Comparison of ENCODE assay signal across 9 cellular contexts in the genomic region with DNA sequence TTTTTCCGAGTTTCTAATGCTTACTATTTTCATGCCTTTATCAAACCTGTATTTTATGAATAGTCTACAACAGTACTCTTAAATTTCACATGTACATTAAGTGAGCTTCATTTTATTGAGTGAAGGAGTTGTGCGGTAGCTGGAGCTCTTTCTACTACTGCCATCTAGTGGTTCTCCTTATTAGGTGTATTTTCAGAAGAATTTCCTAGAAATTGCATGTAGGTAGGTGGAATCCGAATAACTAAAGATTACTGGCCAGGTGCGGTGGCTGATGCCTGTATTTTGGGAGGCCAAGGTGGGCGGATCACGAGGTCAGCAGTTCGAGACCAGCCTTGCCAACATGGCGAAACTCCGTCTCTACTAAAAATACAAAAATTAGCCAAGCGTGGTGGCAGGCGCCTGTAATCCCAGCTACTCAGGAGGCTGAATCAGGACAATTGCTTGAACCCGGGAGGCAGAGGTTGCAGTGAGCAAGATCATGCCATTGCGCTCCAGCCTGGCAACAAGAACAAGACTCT. TPM values are rescaled to one million over a fixed set of nuclear protein-coding genes. Genes with fewer than 3 reads are reported as not detected.
DNase-seq lines count a peak whose midpoint lies in the region; ATAC-seq and TF ChIP-seq lines count a peak whose summit lies in the region.
"Had no signal": no experiment of that assay in that cellular context is flagged by ENCODE, and none has a peak within 500 bp of the region (broad histone marks: within the 10 kb centered on the region; RNA-seq: fewer than 3 reads in every experiment).

No MANE protein-coding gene starts in this region.

- intact Hi-C loops in psoas muscle (cut with DNase I), result loop anchor here (2.0 to 10.0 kb wide), 4 partner anchors 133 to 486 kb away; no protein-coding TSS in a partner anchor

- ATAC-seq in GM18499 (IDR thresholded peaks at IDR 0.05; ENCODE audit: insufficient read depth, unreplicated experiment) (peak; percentile 77), HG03025 (IDR thresholded peaks at IDR 0.05; ENCODE audit: low FRiP score, unreplicated experiment) (peak; percentile 68), psoas muscle (peak in 2 of 4 donors; percentile 49 to 67), omental fat pad (ENCODE audit: low FRiP score) (no peak)

- TF ChIP-seq CTCF in WERI-Rb-1 (IDR thresholded peaks at IDR 0.05; ENCODE audit: low read depth, low read length), result peak; percentile 41
- peak; percentile 77 for TF ChIP-seq CTCF in psoas muscle (IDR thresholded peaks at IDR 0.05)
- no peak for TF ChIP-seq CTCF in omental fat pad (IDR thresholded peaks at IDR 0.05)

- H3K27ac ChIP-seq in WERI-Rb-1, result no peak overlapping the region
- no peak overlapping the region for H3K27ac ChIP-seq in psoas muscle

- DNase-seq in Ammon's horn (ENCODE audit: low spot score) (peak; percentile 54), NCI-H2107 treated with DMSO at 0.1 percent for 48 hours (lab: John Stamatoyannopoulos, UW; ENCODE audit: unreplicated experiment) (peak; percentile 75), WERI-Rb-1 (no peak), globus pallidus (ENCODE audit: low spot score) (peak; percentile 47), psoas muscle (no peak), omental fat pad (ENCODE audit: low spot score) (no peak)

- H3K4me1 ChIP-seq in psoas muscle, result no peaks in the 10 kb centered on the region

- H3K36me3 ChIP-seq in WERI-Rb-1 (no peaks in the 10 kb centered on the region), psoas muscle (ENCODE audit: insufficient read depth in 1 of 2, low read depth in 1 of 2) (no peaks in the 10 kb centered on the region)

- H3K27me3 ChIP-seq in WERI-Rb-1 (ENCODE audit: insufficient read depth, low read depth, severe bottlenecking) (no peaks in the 10 kb centered on the region), psoas muscle (ENCODE audit: insufficient read depth in 3 of 3, low read length in 2 of 3) (no peaks in the 10 kb centered on the region)

- H3K9me3 ChIP-seq in WERI-Rb-1 (ENCODE audit: severe bottlenecking) (no peaks in the 10 kb centered on the region), psoas muscle (no peaks in the 10 kb centered on the region)

- 27 to 32% (median 28%) methylated on average over 13 of the region's 13 CpGs for WGBS in psoas muscle, 3 donors

- H3K4me3 ChIP-seq in WERI-Rb-1 (ENCODE audit: low read depth, low read length) (peak overlapping the region; percentile 31), psoas muscle (no peak overlapping the region)

RNA-seq across cellular contexts. Expression of gene LRRC72, which starts 38.3 kb away (rescaled TPM):
- total RNA-seq in psoas muscle (not detected), omental fat pad (not detected)
- polyA plus RNA-seq in psoas muscle, result not detected
- total RNA-seq: skeletal muscle tissue had no signal

Comparison
In these comparisons a context has a peak if more than half of its experiments do, and no peak if none do; other contexts are left out.
1. DNase-seq: peak in Ammon's horn (single experiment), NCI-H2107 treated with DMSO at 0.1 percent for 48 hours (single experiment) and globus pallidus (single experiment); none in WERI-Rb-1 (single experiment), psoas muscle (0 of 2) and omental fat pad (single experiment).
2. CTCF ChIP-seq: peak in WERI-Rb-1 (single experiment) and psoas muscle (single experiment); none in omental fat pad (0 of 3).